14 cellular contexts compared by ENCODE assay signal in the genomic region with DNA sequence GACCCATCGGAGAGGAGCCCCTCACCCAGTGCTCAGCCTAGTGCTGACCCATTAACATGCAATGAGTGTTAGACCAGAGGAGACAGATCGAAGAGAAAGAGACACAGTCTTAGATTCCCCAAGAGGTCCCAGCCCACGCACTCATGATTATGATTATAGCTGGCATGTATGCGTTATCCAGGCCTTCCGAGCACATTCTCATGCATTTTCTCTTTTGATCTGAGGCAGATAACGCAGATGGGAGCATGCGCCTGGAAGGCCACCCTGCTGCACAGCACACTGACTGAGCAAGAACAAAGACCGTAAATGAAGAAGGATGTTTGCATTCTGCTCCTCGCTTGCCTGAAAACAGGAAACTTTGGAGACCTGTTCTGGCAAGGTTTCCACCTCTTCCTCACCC.
A peak's percentile ranks its signal among the peaks of the same experiment; 100 is the strongest.
DNase-seq lines count a peak whose midpoint lies in the region; ATAC-seq and TF ChIP-seq lines count a peak whose summit lies in the region.
"Had no signal": no experiment of that assay in that cellular context is flagged by ENCODE, and none has a peak within 500 bp of the region (broad histone marks: within the 10 kb centered on the region; RNA-seq: fewer than 3 reads in every experiment).

No MANE protein-coding gene starts in this region.

- H3K9me3 Mint-ChIP-seq in WTC11 = no peaks in the 10 kb centered on the region

- H3K27me3 Mint-ChIP-seq in WTC11 (ENCODE audit: low read depth) = peaks cover 3% of the 10 kb centered on the region; the same call in 1 of the 2 replicates

- TF ChIP-seq CTCF in WTC11 (IDR thresholded peaks at IDR 0.05) = no peak

- H3K36me3 Mint-ChIP-seq in WTC11 = no peaks in the 10 kb centered on the region

- CTCF ChIA-PET in WTC11 (lab: Charles Lee) = no interaction called here

- ATAC-seq in WTC11 = peak; percentile 13; the same call in 1 of the 2 replicates
- no peak for ATAC-seq in HG02763 (IDR thresholded peaks at IDR 0.05; ENCODE audit: unreplicated experiment)

- POLR2A ChIA-PET in WTC11 (lab: Charles Lee) = no interaction called here

- DNase-seq in NCI-H510A treated with DMSO at 0.1 percent for 48 hours (lab: John Stamatoyannopoulos, UW) (peak; percentile 14), NCI-H510A (lab: John Stamatoyannopoulos, UW) (no peak), WTC11 (ENCODE audit: low spot score) (no peak), islet precursor cell (peak; percentile 57), superior temporal gyrus (ENCODE audit: extremely low spot score) (peak; percentile 52), NCI-H524 (lab: John Stamatoyannopoulos, UW) (no peak), NCI-H1417 treated with DMSO at 0.1 percent for 48 hours (lab: John Stamatoyannopoulos, UW) (no peak)
- DNase-seq: 8988T, DMS 273 treated with DMSO at 0.1 percent for 48 hours, KBM-7, NCI-H1694 treated with DMSO at 0.1 percent for 48 hours, RPMI8226, SJCRH30 had no signal

- H3K4me3 Mint-ChIP-seq in WTC11 = no peak overlapping the region

- H3K27ac Mint-ChIP-seq in WTC11 = no peak overlapping the region

- peaks cover 34% of the 10 kb centered on the region for H3K4me1 Mint-ChIP-seq in WTC11

TF ChIP-seq in WTC11, 78 proteins besides CTCF, POLR2A, EP300 and RAD21:
- TF ChIP-seq, protein P1, sequence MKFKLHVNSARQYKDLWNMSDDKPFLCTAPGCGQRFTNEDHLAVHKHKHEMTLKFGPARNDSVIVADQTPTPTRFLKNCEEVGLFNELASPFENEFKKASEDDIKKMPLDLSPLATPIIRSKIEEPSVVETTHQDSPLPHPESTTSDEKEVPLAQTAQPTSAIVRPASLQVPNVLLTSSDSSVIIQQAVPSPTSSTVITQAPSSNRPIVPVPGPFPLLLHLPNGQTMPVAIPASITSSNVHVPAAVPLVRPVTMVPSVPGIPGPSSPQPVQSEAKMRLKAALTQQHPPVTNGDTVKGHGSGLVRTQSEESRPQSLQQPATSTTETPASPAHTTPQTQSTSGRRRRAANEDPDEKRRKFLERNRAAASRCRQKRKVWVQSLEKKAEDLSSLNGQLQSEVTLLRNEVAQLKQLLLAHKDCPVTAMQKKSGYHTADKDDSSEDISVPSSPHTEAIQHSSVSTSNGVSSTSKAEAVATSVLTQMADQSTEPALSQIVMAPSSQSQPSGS (CRISPR knock-in tag; IDR thresholded peaks at IDR 0.05; ENCODE audit: borderline replicate concordance, low read depth) = no peak
- TF ChIP-seq ZNF671 (CRISPR knock-in tag; IDR thresholded peaks at IDR 0.05) (no peak), RORB (CRISPR knock-in tag; IDR thresholded peaks at IDR 0.05) (no peak), FOXP1 (CRISPR knock-in tag; IDR thresholded peaks at IDR 0.05; ENCODE audit: borderline replicate concordance) (no peak), HMGA2 (CRISPR knock-in tag; IDR thresholded peaks at IDR 0.05) (no peak), ETV6 (CRISPR knock-in tag; IDR thresholded peaks at IDR 0.05) (no peak), ZNF263 (CRISPR knock-in tag; IDR thresholded peaks at IDR 0.05; ENCODE audit: low read depth) (no peak), GTF2I (CRISPR knock-in tag; conservative IDR thresholded peaks at IDR 0.05) (no peak), RELA (CRISPR knock-in tag; IDR thresholded peaks at IDR 0.05; ENCODE audit: borderline replicate concordance) (no peak), CBFB (CRISPR knock-in tag; IDR thresholded peaks at IDR 0.05; ENCODE audit: low read depth) (no peak)
- TF ChIP-seq, protein P2, sequence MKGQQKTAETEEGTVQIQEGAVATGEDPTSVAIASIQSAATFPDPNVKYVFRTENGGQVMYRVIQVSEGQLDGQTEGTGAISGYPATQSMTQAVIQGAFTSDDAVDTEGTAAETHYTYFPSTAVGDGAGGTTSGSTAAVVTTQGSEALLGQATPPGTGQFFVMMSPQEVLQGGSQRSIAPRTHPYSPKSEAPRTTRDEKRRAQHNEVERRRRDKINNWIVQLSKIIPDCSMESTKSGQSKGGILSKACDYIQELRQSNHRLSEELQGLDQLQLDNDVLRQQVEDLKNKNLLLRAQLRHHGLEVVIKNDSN (CRISPR knock-in tag; IDR thresholded peaks at IDR 0.05) = no peak
- TF ChIP-seq, protein P3, sequence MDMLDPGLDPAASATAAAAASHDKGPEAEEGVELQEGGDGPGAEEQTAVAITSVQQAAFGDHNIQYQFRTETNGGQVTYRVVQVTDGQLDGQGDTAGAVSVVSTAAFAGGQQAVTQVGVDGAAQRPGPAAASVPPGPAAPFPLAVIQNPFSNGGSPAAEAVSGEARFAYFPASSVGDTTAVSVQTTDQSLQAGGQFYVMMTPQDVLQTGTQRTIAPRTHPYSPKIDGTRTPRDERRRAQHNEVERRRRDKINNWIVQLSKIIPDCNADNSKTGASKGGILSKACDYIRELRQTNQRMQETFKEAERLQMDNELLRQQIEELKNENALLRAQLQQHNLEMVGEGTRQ (CRISPR knock-in tag; IDR thresholded peaks at IDR 0.05) = no peak
- TF ChIP-seq, protein P4, sequence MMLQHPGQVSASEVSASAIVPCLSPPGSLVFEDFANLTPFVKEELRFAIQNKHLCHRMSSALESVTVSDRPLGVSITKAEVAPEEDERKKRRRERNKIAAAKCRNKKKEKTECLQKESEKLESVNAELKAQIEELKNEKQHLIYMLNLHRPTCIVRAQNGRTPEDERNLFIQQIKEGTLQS (CRISPR knock-in tag; conservative IDR thresholded peaks at IDR 0.05) = no peak
- TF ChIP-seq, protein P5, sequence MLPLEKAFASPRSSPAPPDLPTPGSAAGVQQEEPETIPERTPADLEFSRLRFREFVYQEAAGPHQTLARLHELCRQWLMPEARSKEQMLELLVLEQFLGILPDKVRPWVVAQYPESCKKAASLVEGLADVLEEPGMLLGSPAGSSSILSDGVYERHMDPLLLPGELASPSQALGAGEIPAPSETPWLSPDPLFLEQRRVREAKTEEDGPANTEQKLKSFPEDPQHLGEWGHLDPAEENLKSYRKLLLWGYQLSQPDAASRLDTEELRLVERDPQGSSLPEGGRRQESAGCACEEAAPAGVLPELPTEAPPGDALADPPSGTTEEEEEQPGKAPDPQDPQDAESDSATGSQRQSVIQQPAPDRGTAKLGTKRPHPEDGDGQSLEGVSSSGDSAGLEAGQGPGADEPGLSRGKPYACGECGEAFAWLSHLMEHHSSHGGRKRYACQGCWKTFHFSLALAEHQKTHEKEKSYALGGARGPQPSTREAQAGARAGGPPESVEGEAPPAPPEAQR (CRISPR knock-in tag; IDR thresholded peaks at IDR 0.05) = no peak
- TF ChIP-seq, protein P6, sequence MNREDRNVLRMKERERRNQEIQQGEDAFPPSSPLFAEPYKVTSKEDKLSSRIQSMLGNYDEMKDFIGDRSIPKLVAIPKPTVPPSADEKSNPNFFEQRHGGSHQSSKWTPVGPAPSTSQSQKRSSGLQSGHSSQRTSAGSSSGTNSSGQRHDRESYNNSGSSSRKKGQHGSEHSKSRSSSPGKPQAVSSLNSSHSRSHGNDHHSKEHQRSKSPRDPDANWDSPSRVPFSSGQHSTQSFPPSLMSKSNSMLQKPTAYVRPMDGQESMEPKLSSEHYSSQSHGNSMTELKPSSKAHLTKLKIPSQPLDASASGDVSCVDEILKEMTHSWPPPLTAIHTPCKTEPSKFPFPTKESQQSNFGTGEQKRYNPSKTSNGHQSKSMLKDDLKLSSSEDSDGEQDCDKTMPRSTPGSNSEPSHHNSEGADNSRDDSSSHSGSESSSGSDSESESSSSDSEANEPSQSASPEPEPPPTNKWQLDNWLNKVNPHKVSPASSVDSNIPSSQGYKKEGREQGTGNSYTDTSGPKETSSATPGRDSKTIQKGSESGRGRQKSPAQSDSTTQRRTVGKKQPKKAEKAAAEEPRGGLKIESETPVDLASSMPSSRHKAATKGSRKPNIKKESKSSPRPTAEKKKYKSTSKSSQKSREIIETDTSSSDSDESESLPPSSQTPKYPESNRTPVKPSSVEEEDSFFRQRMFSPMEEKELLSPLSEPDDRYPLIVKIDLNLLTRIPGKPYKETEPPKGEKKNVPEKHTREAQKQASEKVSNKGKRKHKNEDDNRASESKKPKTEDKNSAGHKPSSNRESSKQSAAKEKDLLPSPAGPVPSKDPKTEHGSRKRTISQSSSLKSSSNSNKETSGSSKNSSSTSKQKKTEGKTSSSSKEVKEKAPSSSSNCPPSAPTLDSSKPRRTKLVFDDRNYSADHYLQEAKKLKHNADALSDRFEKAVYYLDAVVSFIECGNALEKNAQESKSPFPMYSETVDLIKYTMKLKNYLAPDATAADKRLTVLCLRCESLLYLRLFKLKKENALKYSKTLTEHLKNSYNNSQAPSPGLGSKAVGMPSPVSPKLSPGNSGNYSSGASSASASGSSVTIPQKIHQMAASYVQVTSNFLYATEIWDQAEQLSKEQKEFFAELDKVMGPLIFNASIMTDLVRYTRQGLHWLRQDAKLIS (CRISPR knock-in tag; IDR thresholded peaks at IDR 0.05; ENCODE audit: borderline replicate concordance) = no peak
- TF ChIP-seq, protein P7, sequence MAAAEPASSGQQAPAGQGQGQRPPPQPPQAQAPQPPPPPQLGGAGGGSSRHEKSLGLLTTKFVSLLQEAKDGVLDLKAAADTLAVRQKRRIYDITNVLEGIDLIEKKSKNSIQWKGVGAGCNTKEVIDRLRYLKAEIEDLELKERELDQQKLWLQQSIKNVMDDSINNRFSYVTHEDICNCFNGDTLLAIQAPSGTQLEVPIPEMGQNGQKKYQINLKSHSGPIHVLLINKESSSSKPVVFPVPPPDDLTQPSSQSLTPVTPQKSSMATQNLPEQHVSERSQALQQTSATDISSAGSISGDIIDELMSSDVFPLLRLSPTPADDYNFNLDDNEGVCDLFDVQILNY (CRISPR knock-in tag; IDR thresholded peaks at IDR 0.05) = no peak

Comparison
In these comparisons a context has a peak if more than half of its experiments do, and no peak if none do; other contexts are left out.
1. DNase-seq: peak in NCI-H510A treated with DMSO at 0.1 percent for 48 hours (single experiment), islet precursor cell (single experiment) and superior temporal gyrus (single experiment); none in NCI-H510A (single experiment), WTC11 (single experiment), NCI-H524 (0 of 2) and NCI-H1417 treated with DMSO at 0.1 percent for 48 hours (single experiment).